ENCODE assay signal across 8 cellular contexts in the genomic region with DNA sequence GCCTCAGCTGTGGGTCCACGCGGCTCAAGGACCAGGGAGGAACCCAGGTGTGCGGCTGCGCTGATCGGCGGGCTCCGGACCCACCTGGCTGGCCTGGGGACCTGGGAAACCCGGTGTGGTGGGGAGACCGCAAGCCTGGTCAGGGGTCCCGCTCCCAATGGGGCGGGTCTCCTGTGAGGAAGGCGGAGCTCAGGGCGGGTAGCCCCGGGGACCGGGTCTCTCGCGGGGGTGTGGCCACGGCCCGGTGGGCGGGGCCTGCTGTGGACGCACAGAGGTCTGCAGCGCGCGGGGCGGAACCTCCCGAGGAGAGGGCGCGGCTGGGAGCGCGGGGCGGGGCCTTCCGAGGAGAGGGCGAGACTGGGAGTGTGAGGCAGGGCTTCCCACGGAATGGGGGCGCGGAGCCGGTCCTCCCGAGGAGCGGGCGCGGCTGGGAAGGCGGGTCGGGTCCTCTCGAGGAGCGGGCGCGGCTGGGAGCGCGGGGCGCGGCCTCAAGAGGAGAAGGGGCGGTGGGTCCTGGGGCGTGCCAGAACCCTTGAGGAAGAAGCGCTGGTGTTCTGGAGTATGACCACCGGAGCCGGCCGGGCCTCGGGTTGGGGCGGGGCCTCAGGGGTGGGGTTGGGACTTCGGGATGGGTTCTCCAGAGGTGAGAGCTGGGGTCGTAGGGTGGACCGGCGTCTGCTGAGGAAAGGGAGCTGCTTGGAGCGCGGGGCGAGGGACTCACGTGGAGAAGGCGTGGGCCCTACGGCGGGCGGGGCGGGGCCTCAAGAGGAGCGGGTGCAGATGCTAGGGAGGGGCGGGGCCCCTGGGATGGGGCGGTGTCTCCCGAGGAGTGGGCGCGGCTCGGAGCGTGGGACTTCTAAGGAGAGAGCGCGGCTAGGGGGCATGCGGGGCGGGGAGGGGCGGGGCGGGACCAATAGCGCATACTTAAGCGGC. TPM values are rescaled to one million over a fixed set of nuclear protein-coding genes. Genes with fewer than 3 reads are reported as not detected.
DNase-seq lines count a peak whose midpoint lies in the region; ATAC-seq, FAIRE-seq and TF ChIP-seq lines count a peak whose summit lies in the region.

No MANE protein-coding gene starts in this region.

- H3K4me3 ChIP-seq in A549 (peak overlapping the region; percentile 72), Karpas-422 (ENCODE audit: low read length) (peak overlapping the region; percentile 64; the same call in 1 of the 2 replicates)

- H3K4me2 ChIP-seq in A549: peak overlapping the region; percentile 80
- peak overlapping the region; percentile 76 for H3K4me2 ChIP-seq in Karpas-422 (ENCODE audit: low read depth, low read length, poor library complexity, severe bottlenecking)

- DNase-seq in A549 (ENCODE audit: low read depth in 1 of 2, low spot score in 1 of 2): peak; percentile 35 to 84
- peak; percentile 92 for DNase-seq in Karpas-422
- peak; percentile 29 for DNase-seq in SIG-M5 (lab: John Stamatoyannopoulos, UW)
- peak; percentile 68 for DNase-seq in activated gamma-delta T cell (lab: John Stamatoyannopoulos, UW)
- DNase-seq in foreskin melanocyte: peak; percentile 70
- DNase-seq in nucleus accumbens (lab: John Stamatoyannopoulos, UW): peak in 45 of 56 donors; percentile 12 to 87 (median 57)
- DNase-seq in stromal cell of bone marrow (ENCODE audit: low read depth): peak; percentile 20

- H4K20me1 ChIP-seq in Karpas-422 (ENCODE audit: insufficient read depth, low read depth, low read length): no peaks in the 10 kb centered on the region

- TF ChIP-seq CTCF in A549 (IDR thresholded peaks at IDR 0.05): no peak

- no peak for TF ChIP-seq POLR2A in A549 (IDR thresholded peaks at IDR 0.05; ENCODE audit: low read length)

- no peak for TF ChIP-seq RAD21 in A549 (conservative IDR thresholded peaks at IDR 0.05 in 1 of 2, IDR thresholded peaks at IDR 0.05 in 1 of 2)

- H3K4me1 ChIP-seq in A549: no peaks in the 10 kb centered on the region
- peaks cover 5% of the 10 kb centered on the region for H3K4me1 ChIP-seq in Karpas-422 (ENCODE audit: low read length)

- TF ChIP-seq EP300 in A549 (IDR thresholded peaks at IDR 0.05): no peak

- peak overlapping the region; percentile 50 for H3K9ac ChIP-seq in Karpas-422 (ENCODE audit: low read length)

- no peak for FAIRE-seq in A549 (lab: Jason Lieb, UNC)

- POLR2A ChIA-PET in A549 (lab: Yijun Ruan, JAX): no interaction called here

- peak overlapping the region; percentile 87; the same call in 1 of the 2 replicates for H2AFZ ChIP-seq in Karpas-422 (ENCODE audit: low read length)

- CTCF ChIA-PET in A549 (lab: Yijun Ruan, JAX): interaction anchor here (0.6 to 1.5 kb wide), 3 partner anchors 14 to 28 kb away, joined by 3 to 4 read pairs (median 3); no protein-coding TSS in a partner anchor

- H3K27me3 ChIP-seq in Karpas-422 (ENCODE audit: low read length): no peaks in the 10 kb centered on the region

- H3K36me3 ChIP-seq in Karpas-422 (ENCODE audit: insufficient read depth, low read length): no peaks in the 10 kb centered on the region

- WGBS in A549 (ENCODE audit: missing lambda C conversion rate): no CpG with 5 or more reads among the region's 88 CpGs

- no peaks in the 10 kb centered on the region for H3K9me3 ChIP-seq in A549
- H3K9me3 ChIP-seq in Karpas-422 (ENCODE audit: low read length): no peaks in the 10 kb centered on the region

- H3K27ac ChIP-seq in A549 (peak overlapping the region; percentile 65 to 83; a peak in 5 of 6 replicates), Karpas-422 (ENCODE audit: low read length) (no peak overlapping the region)

- ATAC-seq in A549 (peak; percentile 83 to 93), GM19025 (IDR thresholded peaks at IDR 0.05; ENCODE audit: low read depth, unreplicated experiment) (peak; percentile 63)

- H3K79me2 ChIP-seq in Karpas-422 (ENCODE audit: low read length): no peaks in the 10 kb centered on the region

- H3K9me2 ChIP-seq in Karpas-422 (replicated peaks; ENCODE audit: insufficient read depth, low read length): no peaks in the 10 kb centered on the region

TF ChIP-seq in A549, 52 proteins besides CTCF, POLR2A, EP300 and RAD21:
- TF ChIP-seq E2F6 (IDR thresholded peaks at IDR 0.05; ENCODE audit: borderline replicate concordance, low read depth): peak; percentile 14; the same call in 1 of the 2 replicates
- TF ChIP-seq, protein P1, sequence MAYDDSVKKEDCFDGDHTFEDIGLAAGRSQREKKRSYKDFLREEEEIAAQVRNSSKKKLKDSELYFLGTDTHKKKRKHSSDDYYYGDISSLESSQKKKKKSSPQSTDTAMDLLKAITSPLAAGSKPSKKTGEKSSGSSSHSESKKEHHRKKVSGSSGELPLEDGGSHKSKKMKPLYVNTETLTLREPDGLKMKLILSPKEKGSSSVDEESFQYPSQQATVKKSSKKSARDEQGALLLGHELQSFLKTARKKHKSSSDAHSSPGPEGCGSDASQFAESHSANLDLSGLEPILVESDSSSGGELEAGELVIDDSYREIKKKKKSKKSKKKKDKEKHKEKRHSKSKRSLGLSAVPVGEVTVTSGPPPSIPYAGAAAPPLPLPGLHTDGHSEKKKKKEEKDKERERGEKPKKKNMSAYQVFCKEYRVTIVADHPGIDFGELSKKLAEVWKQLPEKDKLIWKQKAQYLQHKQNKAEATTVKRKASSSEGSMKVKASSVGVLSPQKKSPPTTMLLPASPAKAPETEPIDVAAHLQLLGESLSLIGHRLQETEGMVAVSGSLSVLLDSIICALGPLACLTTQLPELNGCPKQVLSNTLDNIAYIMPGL (CRISPR knock-in tag; IDR thresholded peaks at IDR 0.05; ENCODE audit: borderline replicate concordance): no peak

RNA-seq across cellular contexts. Expression of gene DGCR6L, which starts 20.8 kb away (rescaled TPM):
- polyA plus RNA-seq in A549 (2011; rRNA removed) (15.5 and 17.9 TPM in 2 replicates), A549 (2017; fragmentation: RNase III; extraction: RNeasy Plus Mini Kit Qiagen cat#74134 plus additional on column Dnase treatment) (23.1 to 27.0 TPM (median 26.1 TPM) in 3 replicates)
- 40.4 and 47.6 TPM in 2 replicates for polyA plus RNA-seq in A549 (2012; cell fraction: cytosol; rRNA removed)
- polyA plus RNA-seq in A549 (2012; cell fraction: nucleus; rRNA removed): 28.0 and 33.9 TPM in 2 replicates
- 6.4 and 9.4 TPM in 2 replicates for polyA minus RNA-seq in A549 (2011; rRNA and poly(A)+ RNA removed)
- 32.7 and 64.7 TPM in 2 replicates for total RNA-seq in Karpas-422 (2014; rRNA removed; shearing (Covaris generic); ENCODE audit: low replicate concordance)

RNA-seq across cellular contexts. Expression of gene RTN4R, which starts 31.0 kb away (rescaled TPM):
- polyA plus RNA-seq in A549 (2011; rRNA removed) (1.0 and 1.2 TPM in 2 replicates), A549 (2017; fragmentation: RNase III; extraction: RNeasy Plus Mini Kit Qiagen cat#74134 plus additional on column Dnase treatment) (2.1 to 2.8 TPM (median 2.7 TPM) in 3 replicates)
- 3.8 and 7.5 TPM in 2 replicates for polyA plus RNA-seq in A549 (2012; cell fraction: cytosol; rRNA removed)
- 4.4 and 10.4 TPM in 2 replicates for polyA plus RNA-seq in A549 (2012; cell fraction: nucleus; rRNA removed)
- 0.62 and 1.0 TPM in 2 replicates for polyA minus RNA-seq in A549 (2011; rRNA and poly(A)+ RNA removed)
- total RNA-seq in Karpas-422 (2014; rRNA removed; shearing (Covaris generic); ENCODE audit: low replicate concordance): 0.29 and 0.30 TPM in 2 replicates

Comparison
In these comparisons a context has a peak if more than half of its experiments do, and no peak if none do; other contexts are left out.
1. DNase-seq: peak in every context shown above with its lines; median percentile 92 in Karpas-422; 70 in foreskin melanocyte; 68 in activated gamma-delta T cell; 60 in A549; 57 in nucleus accumbens; 29 in SIG-M5; 20 in stromal cell of bone marrow.